Comparison of ENCODE assay signal across 16 cellular contexts in the genomic region with DNA sequence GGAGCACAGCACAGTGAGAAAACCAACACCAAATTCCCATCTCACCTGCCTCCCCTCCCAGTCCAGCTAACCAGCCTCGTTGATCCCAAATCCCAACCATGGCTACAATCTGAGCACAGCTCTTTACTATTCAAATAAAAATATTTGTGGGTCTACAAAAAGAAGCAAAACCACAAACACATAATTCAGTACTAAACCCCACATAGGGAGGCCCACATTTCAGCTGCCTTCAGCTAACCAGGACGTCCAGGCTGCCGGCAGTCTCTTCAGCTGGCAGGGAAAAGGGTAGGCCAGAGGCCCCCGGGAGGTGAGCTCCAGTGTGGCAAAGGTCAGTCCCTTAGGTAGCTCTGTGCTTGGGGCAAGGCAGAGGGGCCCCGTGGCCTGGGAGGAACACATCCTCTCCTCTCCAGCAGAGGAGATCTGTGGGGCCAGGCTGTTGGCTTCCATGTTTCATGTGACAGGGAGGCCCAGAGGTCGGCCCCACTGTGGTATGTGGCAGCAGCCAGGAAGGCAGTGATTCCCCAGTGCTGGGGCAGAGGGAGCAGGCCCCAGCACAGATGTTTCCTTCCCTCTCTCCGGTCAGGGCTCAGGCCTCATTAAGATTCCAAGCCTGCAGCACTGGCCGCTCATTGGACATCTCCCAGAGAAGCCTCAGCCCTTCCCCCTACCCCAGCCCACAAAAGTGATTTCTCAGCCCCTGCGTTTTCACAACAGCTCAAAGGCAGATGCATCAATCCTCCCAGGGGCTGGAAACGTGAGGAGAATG.
DNase-seq lines count a peak whose midpoint lies in the region; ATAC-seq and TF ChIP-seq lines count a peak whose summit lies in the region.
"Had no signal": no experiment of that assay in that cellular context is flagged by ENCODE, and none has a peak within 500 bp of the region (broad histone marks: within the 10 kb centered on the region; RNA-seq: fewer than 3 reads in every experiment).

No MANE protein-coding gene starts in this region.

- in situ Hi-C loops in brain microvascular endothelial cell (cut with HindIII; ENCODE audit: low pct_ligation_motif_present, low sequenced_read_pairs), result no loop called here
- in situ Hi-C loops in GM13976 (cut with MboI; ENCODE audit: low sequenced_read_pairs, unreplicated experiment), result no loop called here

- H3K27me3 ChIP-seq in BJ (ENCODE audit: control insufficient read depth, insufficient read depth, low read length), result no peaks in the 10 kb centered on the region
- no peaks in the 10 kb centered on the region for H3K27me3 ChIP-seq in gastroesophageal sphincter
- H3K27me3 ChIP-seq in neuron (ENCODE audit: insufficient read depth, low read length), result no peaks in the 10 kb centered on the region
- no peaks in the 10 kb centered on the region for H3K27me3 ChIP-seq in brain microvascular endothelial cell (replicated peaks)
- H3K27me3 ChIP-seq: vagina had no signal

- ATAC-seq in gastroesophageal sphincter (peak; percentile 31), HG03135 (IDR thresholded peaks at IDR 0.05; ENCODE audit: unreplicated experiment) (no peak)
- ATAC-seq: effector memory CD8-positive, alpha-beta T cell had no signal

- peak overlapping the region; percentile 21 for H2AFZ ChIP-seq in neuron (ENCODE audit: low read depth, low read length)
- H2AFZ ChIP-seq: parathyroid adenoma had no signal

- 25 to 53% methylated on average over 4 to 5 of the region's 10 CpGs for WGBS in gastroesophageal sphincter (ENCODE audit: low coverage in 1 of 2), 2 donors

- no peaks in the 10 kb centered on the region for H3K4me1 ChIP-seq in gastroesophageal sphincter
- peaks cover 16% of the 10 kb centered on the region for H3K4me1 ChIP-seq in neuron (ENCODE audit: insufficient read depth, low read length)
- H3K4me1 ChIP-seq: parathyroid adenoma, vagina had no signal

- CTCF ChIA-PET in BJ (lab: Yijun Ruan, JAX), result interaction anchor here (0.6 kb wide), 1 partner anchor 1559 kb away, joined by 3 read pairs; no protein-coding TSS in a partner anchor

- H3K27ac ChIP-seq in gastroesophageal sphincter (no peak overlapping the region), brain microvascular endothelial cell (no peak overlapping the region)
- H3K27ac ChIP-seq: parathyroid adenoma, vagina had no signal

- DNase-seq in BJ (ENCODE audit: low read depth) (peak; percentile 60), NCI-H446 treated with DMSO at 0.1 percent for 48 hours (lab: John Stamatoyannopoulos, UW) (peak; percentile 49), NCI-H526 (lab: John Stamatoyannopoulos, UW) (no peak), brain microvascular endothelial cell (no peak), GM13976 (ENCODE audit: low spot score) (no peak)
- DNase-seq: activated CD4-positive, alpha-beta T cell treated with anti-CD3 and anti-CD28 coated beads for 48 hours; activated naive CD4-positive, alpha-beta T cell treated with anti-CD3 and anti-CD28 coated beads for 36 hours; CD8-positive, alpha-beta memory T cell; effector memory CD8-positive, alpha-beta T cell; NCI-H2107; SIG-M5 had no signal

- H3K36me3 ChIP-seq in BJ (ENCODE audit: control insufficient read depth, insufficient read depth, low read length) (no peaks in the 10 kb centered on the region), gastroesophageal sphincter (no peaks in the 10 kb centered on the region), neuron (ENCODE audit: insufficient read depth, low read length) (no peaks in the 10 kb centered on the region), brain microvascular endothelial cell (replicated peaks) (no peaks in the 10 kb centered on the region)
- H3K36me3 ChIP-seq: vagina had no signal

- no peak for TF ChIP-seq EP300 in gastroesophageal sphincter (IDR thresholded peaks at IDR 0.05)

- POLR2A ChIA-PET in BJ (lab: Charles Lee), result interaction anchor here (0.5 to 1.0 kb wide), 2 partner anchors 207 to 256 kb away, joined by 7 to 14 read pairs; no protein-coding TSS in a partner anchor

- no peak for TF ChIP-seq CTCF in BJ (IDR thresholded peaks at IDR 0.05; ENCODE audit: insufficient read depth, low read depth, low read length)
- no peak for TF ChIP-seq CTCF in gastroesophageal sphincter (IDR thresholded peaks at IDR 0.05)
- TF ChIP-seq CTCF in brain microvascular endothelial cell (IDR thresholded peaks at IDR 0.05; ENCODE audit: low read depth, low read length, missing control alignments), result no peak
- TF ChIP-seq CTCF in GM13976 (IDR thresholded peaks at IDR 0.05; ENCODE audit: borderline replicate concordance, control extremely low read depth, extremely low read depth, insufficient read depth, missing control alignments), result no peak

- no peak for TF ChIP-seq POLR2A in gastroesophageal sphincter (IDR thresholded peaks at IDR 0.05)

- H3K9me3 ChIP-seq in gastroesophageal sphincter (no peaks in the 10 kb centered on the region), neuron (ENCODE audit: low read length) (no peaks in the 10 kb centered on the region)
- H3K9me3 ChIP-seq: vagina had no signal

- H3K4me3 ChIP-seq in BJ (ENCODE audit: low read depth, low read length) (no peak overlapping the region), gastroesophageal sphincter (no peak overlapping the region), neuron (ENCODE audit: low read length) (no peak overlapping the region), brain microvascular endothelial cell (ENCODE audit: low read depth, low read length) (no peak overlapping the region)
- H3K4me3 ChIP-seq: vagina had no signal

Comparison
In these comparisons a context has a peak if more than half of its experiments do, and no peak if none do; other contexts are left out.
1. DNase-seq: peak in BJ (single experiment) and NCI-H446 treated with DMSO at 0.1 percent for 48 hours (single experiment); none in NCI-H526 (0 of 2), brain microvascular endothelial cell (single experiment) and GM13976 (single experiment).